Comparison of ENCODE assay signal across 8 cellular contexts in the genomic region with DNA sequence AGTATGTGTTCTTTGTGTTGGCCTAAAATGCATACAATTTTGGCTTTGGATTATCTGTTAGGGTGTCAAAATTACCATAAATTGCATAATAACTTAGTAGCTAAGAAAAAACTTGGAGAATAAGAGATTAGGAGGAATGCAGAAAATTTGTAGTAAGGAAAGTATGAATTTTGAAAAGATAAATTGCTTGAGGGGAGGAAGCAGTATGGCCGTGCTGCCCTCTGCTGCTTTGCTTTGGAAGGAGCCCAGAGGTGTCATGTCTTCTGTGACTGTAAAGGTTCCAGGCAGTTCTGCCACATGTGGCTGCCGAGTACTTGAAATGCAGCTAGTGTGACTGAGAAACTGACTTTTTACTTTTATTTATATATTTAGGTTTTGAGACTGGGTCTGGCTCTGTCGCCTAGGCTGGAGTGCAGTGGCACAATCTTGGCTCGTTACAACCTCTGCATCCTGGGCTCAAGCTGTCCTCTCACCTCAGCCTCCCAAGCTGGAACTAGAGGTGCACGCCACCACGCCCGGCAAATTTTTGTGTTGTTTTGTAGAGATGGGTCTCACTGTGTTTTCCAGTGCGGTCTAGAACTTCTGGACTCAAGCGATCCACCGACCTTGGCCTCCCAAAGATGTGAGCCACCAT. TPM values are rescaled to one million over a fixed set of nuclear protein-coding genes. Genes with fewer than 3 reads are reported as not detected.
DNase-seq lines count a peak whose midpoint lies in the region; ATAC-seq and TF ChIP-seq lines count a peak whose summit lies in the region.

No MANE protein-coding gene starts in this region.

- peak overlapping the region in 2 of 4 donors; percentile 87 to 89 for H3K27ac ChIP-seq in sigmoid colon

- no peaks in the 10 kb centered on the region for H3K9me3 Mint-ChIP-seq in activated naive CD4-positive, alpha-beta T cell treated with anti-CD3 and anti-CD28 coated beads, Interleukin-2, amount 50 U/mL, for 72 hours

- peaks cover 7 to 38% (median 28%) of the 10 kb centered on the region in 4 donors for H3K36me3 ChIP-seq in sigmoid colon

- peaks cover 20 to 23% of the 10 kb centered on the region in 2 donors for H3K36me3 Mint-ChIP-seq in activated naive CD4-positive, alpha-beta T cell treated with anti-CD3 and anti-CD28 coated beads, Interleukin-2, amount 50 U/mL, for 72 hours

- H3K4me3 ChIP-seq in sigmoid colon, result no peak overlapping the region

- intact Hi-C loops in left cardiac atrium (cut with DNase I), result no loop called here
- intact Hi-C loops in sigmoid colon (cut with DNase I), result no loop called here

- TF ChIP-seq POLR2A in sigmoid colon (IDR thresholded peaks at IDR 0.05), result no peak

- no peak for TF ChIP-seq EP300 in sigmoid colon (IDR thresholded peaks at IDR 0.05)

- 62 to 73% methylated on average over 10 of the region's 10 CpGs for WGBS in sigmoid colon, 2 donors

- H3K27ac Mint-ChIP-seq in activated naive CD4-positive, alpha-beta T cell treated with anti-CD3 and anti-CD28 coated beads, Interleukin-2, amount 50 U/mL, for 72 hours, result peak overlapping the region; percentile 97 to 98

- ATAC-seq in activated naive CD4-positive, alpha-beta T cell treated with anti-CD3 and anti-CD28 coated beads, Interleukin-2, amount 50 U/mL, for 72 hours, result peak; percentile 21 to 27
- ATAC-seq in left cardiac atrium (no peak), GM21360 (IDR thresholded peaks at IDR 0.05; ENCODE audit: unreplicated experiment) (no peak)

- DNase-seq in COR-L47 (lab: John Stamatoyannopoulos, UW) (peak; percentile 40), HPDE6-E6E7 (ENCODE audit: extremely low spot score) (peak; percentile 38), SK-N-DZ (ENCODE audit: low spot score) (peak; percentile 44), left cardiac atrium (peak; percentile 54), sigmoid colon (no peak), foreskin melanocyte (no peak)
- peak in 1 of 2 donors; percentile 58 for DNase-seq in activated naive CD4-positive, alpha-beta T cell treated with anti-CD3 and anti-CD28 coated beads, Interleukin-2, amount 50 U/mL, for 72 hours (ENCODE audit: low spot score in 2 of 2)

- peak; percentile 27 to 67 (median 47) for TF ChIP-seq CTCF in sigmoid colon (IDR thresholded peaks at IDR 0.05)

- peaks cover 0 to 24% (median 21%) of the 10 kb centered on the region in 4 donors for H3K4me1 ChIP-seq in sigmoid colon

- H3K9me3 ChIP-seq in sigmoid colon, result no peaks in the 10 kb centered on the region

- H3K27me3 ChIP-seq in sigmoid colon, result no peaks in the 10 kb centered on the region

RNA-seq across cellular contexts. Expression of gene ADSL, which starts 1.8 kb away (rescaled TPM):
- polyA plus RNA-seq in SK-N-DZ (2014; cell fraction: cytosol; rRNA removed), result 288 and 300 TPM in 2 replicates
- polyA plus RNA-seq in SK-N-DZ (2014; cell fraction: nucleus; rRNA removed), result 188 and 225 TPM in 2 replicates
- total RNA-seq in activated naive CD4-positive, alpha-beta T cell treated with anti-CD3 and anti-CD28 coated beads, Interleukin-2, amount 50 U/mL, for 72 hours, result 100 to 1,000 TPM in 1 of 2 donors, 10 to 100 TPM in 1; 97.4 to 135 TPM
- total RNA-seq in left cardiac atrium, result 10 to 100 TPM; 37.4 to 47.0 TPM
- 100 to 1,000 TPM in 2 of 4 donors, 10 to 100 TPM in 2; 86.7 to 469 (median 111) TPM for total RNA-seq in sigmoid colon
- polyA plus RNA-seq in sigmoid colon, result 10 to 100 TPM; 34.0 to 55.0 (median 34.8) TPM

RNA-seq across cellular contexts. Expression of gene SGSM3, which starts 22.3 kb away (rescaled TPM):
- 86.2 and 100 TPM in 2 replicates for polyA plus RNA-seq in SK-N-DZ (2014; cell fraction: cytosol; rRNA removed)
- polyA plus RNA-seq in SK-N-DZ (2014; cell fraction: nucleus; rRNA removed), result 709 and 714 TPM in 2 replicates
- total RNA-seq in activated naive CD4-positive, alpha-beta T cell treated with anti-CD3 and anti-CD28 coated beads, Interleukin-2, amount 50 U/mL, for 72 hours, result 10 to 100 TPM; 31.8 to 50.2 TPM
- total RNA-seq in left cardiac atrium, result 10 to 100 TPM; 39.1 to 45.3 TPM
- total RNA-seq in sigmoid colon, result 10 to 100 TPM; 27.0 to 51.2 (median 32.9) TPM
- polyA plus RNA-seq in sigmoid colon, result 100 to 1,000 TPM; 102 to 119 (median 113) TPM

Comparison
In these comparisons a context has a peak if more than half of its experiments do, and no peak if none do; other contexts are left out.
1. DNase-seq: peak in COR-L47 (single experiment), HPDE6-E6E7 (single experiment), SK-N-DZ (single experiment) and left cardiac atrium (single experiment); none in sigmoid colon (single experiment) and foreskin melanocyte (single experiment).
2. ATAC-seq: peak in activated naive CD4-positive, alpha-beta T cell treated with anti-CD3 and anti-CD28 coated beads, Interleukin-2, amount 50 U/mL, for 72 hours (2 of 2); none in left cardiac atrium (0 of 2) and GM21360 (single experiment).